In genomic region chr5:12799165-12799564, GRCh38 we compare ENCODE assay signal across 27 cellular contexts.
"Had no signal": no experiment of that assay in that cellular context is flagged by ENCODE, and none has a peak within 500 bp of the region (broad histone marks: within the 10 kb centered on the region; RNA-seq: fewer than 3 reads in every experiment).

No MANE protein-coding gene starts in this region.

- H3K4me3 ChIP-seq: stomach, suprapubic skin, testis, thoracic aorta, thyroid gland, tibial artery, tibial nerve, transverse colon, upper lobe of left lung, upper lobe of right lung, uterus, vagina had no signal

- H3K27ac ChIP-seq: stomach, suprapubic skin, testis, thoracic aorta, thyroid gland, tibial artery, tibial nerve, transverse colon, upper lobe of left lung, upper lobe of right lung, uterus, vagina had no signal

- H3K9me3 ChIP-seq: testis, thoracic aorta, thyroid gland, tibial artery, transverse colon, upper lobe of right lung, uterus, vagina had no signal

- FAIRE-seq: urothelium cell line had no signal

- DNase-seq: stimulated activated CD4-positive, alpha-beta T cell treated with anti-CD3 and anti-CD28 coated beads, Interleukin-2, amount 100 ng/mL, for 48 hours; stimulated activated CD4-positive, alpha-beta T cell treated with anti-CD3 and anti-CD28 coated beads, Interleukin-4, amount 100 ng/mL, for 1 hour; stimulated activated CD4-positive, alpha-beta T cell treated with anti-CD3 and anti-CD28 coated beads, Interleukin-4, amount 100 ng/mL, for 24 hours; stimulated activated CD4-positive, alpha-beta T cell treated with anti-CD3 and anti-CD28 coated beads, Interleukin-4, amount 100 ng/mL, for 4 hours; stimulated activated CD8-positive, alpha-beta memory T cell treated with anti-CD3 and anti-CD28 coated beads, Interleukin-4, amount 100 ng/mL, for 48 hours; stimulated activated naive B cell treated with anti-CD40 and anti-IgM and Interleukin-4, amounts not matched to agents 10 μg/mL and 1 μg/mL and 100 μg/mL, for 72 hours; stimulated activated naive CD4-positive, alpha-beta T cell; stimulated activated naive CD4-positive, alpha-beta T cell treated with Interleukin-2 at 50 U/mL for 16 hours; stimulated activated naive CD8-positive, alpha-beta T cell treated with anti-CD3 and anti-CD28 coated beads, Interleukin-15, amount 100 ng/mL, for 72 hours; stimulated activated naive CD8-positive, alpha-beta T cell treated with anti-CD3 and anti-CD28 coated beads, Interleukin-15, Interleukin-2, amounts not matched to agents 100 U/mL and 50 U/mL, for 24 hours; stomach; substantia nigra; testis; thyroid gland; tibial artery; transverse colon; trophoblast cell; upper lobe of left lung; upper lobe of right lung; uterus had no signal

- H3K36me3 ChIP-seq: stomach, suprapubic skin, thoracic aorta, thyroid gland, tibial artery, tibial nerve, transverse colon, upper lobe of left lung, upper lobe of right lung, uterus, vagina had no signal

- ATAC-seq: stimulated activated effector memory CD8-positive, alpha-beta T cell treated with anti-CD3 and anti-CD28 coated beads, Interleukin-12 subunit alpha, Interleukin-12 subunit beta, amount 100 ng/mL, for 72 hours; stimulated activated memory B cell treated with anti-CD40 and anti-IgM and Interleukin-4, amounts not matched to agents 10 μg/mL and 1 μg/mL and 100 μg/mL, for 72 hours; stimulated activated naive B cell treated with anti-CD40 and anti-IgM and Interleukin-4, amounts not matched to agents 10 μg/mL and 1 μg/mL and 100 μg/mL, for 72 hours; stimulated activated naive CD8-positive, alpha-beta T cell treated with anti-CD3 and anti-CD28 coated beads, Interleukin-15, amount 100 ng/mL, for 72 hours; stimulated activated naive CD8-positive, alpha-beta T cell treated with anti-CD3 and anti-CD28 coated beads, Interleukin-15, Interleukin-2, amounts not matched to agents 100 U/mL and 50 U/mL, for 24 hours; upper lobe of right lung had no signal

- H3K4me1 ChIP-seq: stomach, suprapubic skin, testis, thyroid gland, tibial artery, tibial nerve, transverse colon, upper lobe of left lung, upper lobe of right lung, uterus, vagina had no signal

- H3K27me3 ChIP-seq: stomach, suprapubic skin, testis, thyroid gland, tibial artery, tibial nerve, transverse colon, upper lobe of left lung, upper lobe of right lung, uterus, vagina had no signal
